20 cellular contexts compared by ENCODE assay signal in genomic region chr5:66074891-66075290, GRCh38.
A peak's percentile ranks its signal among the peaks of the same experiment; 100 is the strongest.
DNase-seq lines count a peak whose midpoint lies in the region; ATAC-seq lines count a peak whose summit lies in the region.
"Had no signal": no experiment of that assay in that cellular context is flagged by ENCODE, and none has a peak within 500 bp of the region (broad histone marks: within the 10 kb centered on the region; RNA-seq: fewer than 3 reads in every experiment).

No MANE protein-coding gene starts in this region.

- intact Hi-C loops in left ventricle myocardium superior (cut with micrococcal nuclease), result no loop called here

- DNase-seq in NCI-H146 (lab: John Stamatoyannopoulos, UW) (peak; percentile 1), NCI-H146 treated with DMSO at 0.1 percent for 48 hours (lab: John Stamatoyannopoulos, UW; ENCODE audit: unreplicated experiment) (no peak), NCI-H524 treated with DMSO at 0.1 percent for 48 hours (lab: John Stamatoyannopoulos, UW) (peak; percentile 36), SK-MEL-5 (ENCODE audit: low read depth, low spot score) (peak; percentile 32), retina (peak; percentile 24), D341Med (ENCODE audit: low spot score) (no peak), left ventricle myocardium superior (no peak)
- DNase-seq: 8988T, DMS79, MM.1S, NCI-H1048, NCI-H1417 treated with DMSO at 0.1 percent for 48 hours, NCI-H1930, NCI-H446, NCI-H774, OCI-M1 had no signal

- ATAC-seq in left ventricle myocardium superior, result no peak
- ATAC-seq: GM23338, HepG2, K562, Right ventricle myocardium inferior had no signal

- in situ Hi-C loops in SK-MEL-5 (cut with HindIII; ENCODE audit: low pct_unique_long_range_greater_than_20kb, low sequenced_read_pairs), result no loop called here

Comparison
In these comparisons a context has a peak if more than half of its experiments do, and no peak if none do; other contexts are left out.
1. DNase-seq: peak in NCI-H146 (single experiment), NCI-H524 treated with DMSO at 0.1 percent for 48 hours (single experiment), SK-MEL-5 (single experiment) and retina (single experiment); none in NCI-H146 treated with DMSO at 0.1 percent for 48 hours (single experiment), D341Med (single experiment) and left ventricle myocardium superior (single experiment).